ENCODE assay signal across 8 cellular contexts in the genomic region with DNA sequence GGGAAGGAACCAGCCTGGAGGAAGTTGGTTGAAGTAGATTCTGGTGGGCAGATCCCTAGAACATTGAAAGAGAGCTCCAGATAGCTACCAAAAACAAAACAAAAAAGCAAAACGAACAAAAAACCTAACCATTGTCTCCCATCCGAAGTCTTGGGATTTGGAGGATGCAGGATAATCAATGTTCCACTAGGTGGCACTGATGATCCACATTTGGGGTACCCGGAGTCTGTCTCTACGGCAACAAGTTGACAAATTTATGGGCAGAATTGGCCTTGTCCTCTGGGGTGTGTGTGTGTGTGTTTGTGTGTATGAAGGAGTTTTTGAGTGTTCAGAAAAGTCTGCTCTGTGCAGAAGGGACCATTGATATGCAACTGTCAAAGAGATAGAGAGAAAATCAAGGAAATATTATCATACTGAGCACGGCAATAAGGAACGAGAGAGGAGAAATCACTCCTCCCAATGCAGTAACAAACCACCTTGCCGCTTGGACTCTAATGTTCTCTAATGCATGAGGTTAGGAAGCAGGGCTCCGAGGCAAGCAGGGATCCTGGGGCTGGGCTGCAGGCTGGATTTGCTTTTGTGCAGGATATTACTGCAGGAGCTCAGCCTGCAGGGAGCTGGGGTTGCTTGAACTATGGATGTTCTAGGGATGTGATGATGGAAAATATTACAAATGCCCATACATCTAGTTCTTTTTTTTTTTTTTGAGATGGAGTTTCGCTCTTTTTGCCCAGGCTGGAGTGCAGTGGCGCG. TPM values are rescaled to one million over a fixed set of nuclear protein-coding genes. Genes with fewer than 3 reads are reported as not detected.
DNase-seq lines count a peak whose midpoint lies in the region; ATAC-seq and TF ChIP-seq lines count a peak whose summit lies in the region.

No MANE protein-coding gene starts in this region.

- no peaks in the 10 kb centered on the region for H3K9me3 ChIP-seq in AG04450 (ENCODE audit: control insufficient read depth, insufficient read depth, low read length)
- H3K9me3 ChIP-seq in fibroblast of lung (ENCODE audit: control insufficient read depth, insufficient read depth, low read depth, low read length) = no peaks in the 10 kb centered on the region
- H3K9me3 ChIP-seq in uterus = no peaks in the 10 kb centered on the region

- no peaks in the 10 kb centered on the region for H4K20me1 ChIP-seq in fibroblast of lung (ENCODE audit: control insufficient read depth, extremely low read depth, insufficient read depth, low read length)

- no peaks in the 10 kb centered on the region for H3K79me2 ChIP-seq in fibroblast of lung (ENCODE audit: control insufficient read depth, insufficient read depth, low read length)

- intact Hi-C loops in natural killer cell (cut with micrococcal nuclease) (no loop called here), uterus (cut with DNase I; ENCODE audit: low total_unique reads) (no loop called here)

- peak overlapping the region; percentile 62 for H3K4me2 ChIP-seq in fibroblast of lung (ENCODE audit: extremely low read depth, insufficient read depth, low read length)

- H3K4me3 Mint-ChIP-seq in activated CD8-positive, alpha-beta memory T cell treated with anti-CD3 and anti-CD28 coated beads, Interleukin-2, amount 10 ng/mL, durations not matched to agents 7 days and 5 days = no peak overlapping the region
- H3K4me3 Mint-ChIP-seq in natural killer cell = no peak overlapping the region

- peak; percentile 88 for TF ChIP-seq CTCF in AG04450 (IDR thresholded peaks at IDR 0.05; ENCODE audit: low read depth, low read length)
- TF ChIP-seq CTCF in GM12864 (IDR thresholded peaks at IDR 0.05; ENCODE audit: low read depth, low read length, missing control alignments) = peak; percentile 79
- peak; percentile 87 to 91 for TF ChIP-seq CTCF in fibroblast of lung (conservative IDR thresholded peaks at IDR 0.05 in 1 of 2, IDR thresholded peaks at IDR 0.05 in 1 of 2; ENCODE audit: low read depth in 1 of 2, low read length in 2 of 2)
- peak; percentile 89 for TF ChIP-seq CTCF in natural killer cell (IDR thresholded peaks at IDR 0.05)
- peak; percentile 80 to 88 (median 82) for TF ChIP-seq CTCF in uterus (IDR thresholded peaks at IDR 0.05)

- H3K4me1 ChIP-seq in fibroblast of lung (ENCODE audit: control insufficient read depth, extremely low read depth, insufficient read depth, low read length) (no peaks in the 10 kb centered on the region), uterus (no peaks in the 10 kb centered on the region)

- no peak for DNase-seq in AG04450 (ENCODE audit: low read depth, low spot score)
- peak; percentile 30 for DNase-seq in GM12864 (ENCODE audit: low read depth)
- peak; percentile 58 for DNase-seq in NCI-H460 (ENCODE audit: extremely low read depth, low read depth)
- DNase-seq in activated CD8-positive, alpha-beta memory T cell treated with anti-CD3 and anti-CD28 coated beads, Interleukin-2, amount 10 ng/mL, durations not matched to agents 7 days and 5 days = peak; percentile 63
- peak; percentile 48 to 71 for DNase-seq in fibroblast of lung (ENCODE audit: low read depth in 2 of 2)
- DNase-seq in natural killer cell = no peak
- DNase-seq in uterus = peak; percentile 31 to 53

- H3K27ac Mint-ChIP-seq in activated CD8-positive, alpha-beta memory T cell treated with anti-CD3 and anti-CD28 coated beads, Interleukin-2, amount 10 ng/mL, durations not matched to agents 7 days and 5 days = no peak overlapping the region
- H3K27ac Mint-ChIP-seq in natural killer cell = no peak overlapping the region

- H3K27ac ChIP-seq in AG04450 (ENCODE audit: low read depth, low read length) = no peak overlapping the region
- no peak overlapping the region for H3K27ac ChIP-seq in fibroblast of lung (ENCODE audit: insufficient read depth, low read length)
- no peak overlapping the region for H3K27ac ChIP-seq in uterus

- H3K4me3 ChIP-seq in AG04450 (ENCODE audit: low read depth, low read length) = no peak overlapping the region
- H3K4me3 ChIP-seq in GM12864 (ENCODE audit: low read depth, low read length) = no peak overlapping the region
- H3K4me3 ChIP-seq in fibroblast of lung (replicated peaks in 1 of 4; ENCODE audit: control extremely low read depth in 1 of 4, insufficient read depth in 1 of 4, low read depth in 3 of 4, low read length in 4 of 4) = no peak overlapping the region
- no peak overlapping the region for H3K4me3 ChIP-seq in uterus

- peaks cover 13% of the 10 kb centered on the region for H3K4me1 Mint-ChIP-seq in activated CD8-positive, alpha-beta memory T cell treated with anti-CD3 and anti-CD28 coated beads, Interleukin-2, amount 10 ng/mL, durations not matched to agents 7 days and 5 days
- peaks cover 5 to 6% of the 10 kb centered on the region in 2 donors for H3K4me1 Mint-ChIP-seq in natural killer cell

- TF ChIP-seq POLR2A in uterus (IDR thresholded peaks at IDR 0.05) = no peak

- ATAC-seq in HG03025 (IDR thresholded peaks at IDR 0.05; ENCODE audit: low FRiP score, unreplicated experiment) = peak; percentile 51
- peak; percentile 57 for ATAC-seq in activated CD8-positive, alpha-beta memory T cell treated with anti-CD3 and anti-CD28 coated beads, Interleukin-2, amount 10 ng/mL, durations not matched to agents 7 days and 5 days
- ATAC-seq in natural killer cell = peak; percentile 76 to 80 (median 80)

- CTCF ChIA-PET in AG04450 (lab: Charles Lee) = interaction anchor here (0.6 to 2.0 kb wide), 19 partner anchors 8 to 415 kb away, joined by 3 to 18 read pairs (median 5); no protein-coding TSS in a partner anchor
- CTCF ChIA-PET in activated CD8-positive, alpha-beta memory T cell treated with anti-CD3 and anti-CD28 coated beads, Interleukin-2, amount 10 ng/mL, durations not matched to agents 7 days and 5 days (lab: Charles Lee) = interaction anchor here (0.6 to 3.1 kb wide), 6 partner anchors 13 to 887 kb away, joined by 3 to 13 read pairs (median 4); no protein-coding TSS in a partner anchor

- H3K27me3 Mint-ChIP-seq in activated CD8-positive, alpha-beta memory T cell treated with anti-CD3 and anti-CD28 coated beads, Interleukin-2, amount 10 ng/mL, durations not matched to agents 7 days and 5 days = peaks cover 39% of the 10 kb centered on the region
- H3K27me3 Mint-ChIP-seq in natural killer cell (ENCODE audit: low read depth in 2 of 2) = peaks cover 12 to 29% of the 10 kb centered on the region in 2 donors

- POLR2A ChIA-PET in AG04450 (lab: Yijun Ruan, JAX) = no interaction called here

- H3K9me3 Mint-ChIP-seq in activated CD8-positive, alpha-beta memory T cell treated with anti-CD3 and anti-CD28 coated beads, Interleukin-2, amount 10 ng/mL, durations not matched to agents 7 days and 5 days (ENCODE audit: low read depth) = no peaks in the 10 kb centered on the region
- H3K9me3 Mint-ChIP-seq in natural killer cell = no peaks in the 10 kb centered on the region

- peaks cover 10% of the 10 kb centered on the region for H3K27me3 ChIP-seq in AG04450 (ENCODE audit: control insufficient read depth, insufficient read depth, low read length)
- no peaks in the 10 kb centered on the region for H3K27me3 ChIP-seq in fibroblast of lung (ENCODE audit: control insufficient read depth, insufficient read depth, low read length)
- no peaks in the 10 kb centered on the region for H3K27me3 ChIP-seq in uterus

- no peaks in the 10 kb centered on the region for H3K36me3 Mint-ChIP-seq in activated CD8-positive, alpha-beta memory T cell treated with anti-CD3 and anti-CD28 coated beads, Interleukin-2, amount 10 ng/mL, durations not matched to agents 7 days and 5 days
- H3K36me3 Mint-ChIP-seq in natural killer cell = no peaks in the 10 kb centered on the region

- H2AFZ ChIP-seq in fibroblast of lung (ENCODE audit: low read length) = no peak overlapping the region

- no peaks in the 10 kb centered on the region for H3K36me3 ChIP-seq in fibroblast of lung (ENCODE audit: control insufficient read depth, insufficient read depth, low read length)
- H3K36me3 ChIP-seq in uterus = no peaks in the 10 kb centered on the region

- no peak overlapping the region for H3K9ac ChIP-seq in fibroblast of lung (ENCODE audit: insufficient read depth, low read length)

RNA-seq across cellular contexts. Expression of gene KLHL25, which starts 59.8 kb away (rescaled TPM):
- polyA plus RNA-seq in AG04450 (2011; rRNA removed) = 2.9 and 3.5 TPM in 2 replicates
- 3.3 and 3.8 TPM in 2 replicates for polyA minus RNA-seq in AG04450 (2011; rRNA and poly(A)+ RNA removed)
- total RNA-seq in NCI-H460 (2014; rRNA removed; shearing (Covaris generic)) = 2.5 and 2.7 TPM in 2 replicates
- polyA plus RNA-seq in NCI-H460 (2014; cell fraction: nucleus; rRNA removed) = 7.7 and 8.6 TPM in 2 replicates
- 1 to 10 TPM; 4.3 to 4.5 TPM for total RNA-seq in activated CD8-positive, alpha-beta memory T cell treated with anti-CD3 and anti-CD28 coated beads, Interleukin-2, amount 10 ng/mL, durations not matched to agents 7 days and 5 days
- total RNA-seq in fibroblast of lung = 5.4 TPM in 2 replicates
- polyA plus RNA-seq in fibroblast of lung = 1.4 and 1.6 TPM in 2 replicates
- polyA plus RNA-seq in fibroblast of lung (2012) = 1.7 and 2.0 TPM in 2 replicates
- 6.0 and 9.6 TPM in 2 replicates for polyA minus RNA-seq in fibroblast of lung (ENCODE audit: low replicate concordance)
- 10 to 100 TPM in 2 of 3 donors, 1 to 10 TPM in 1; 6.5 to 16.2 (median 10.4) TPM for total RNA-seq in natural killer cell
- total RNA-seq in uterus = 10 to 100 TPM in 2 of 4 donors, 1 to 10 TPM in 2; 6.2 to 19.5 (median 11.9) TPM

Comparison
In these comparisons a context has a peak if more than half of its experiments do, and no peak if none do; other contexts are left out.
1. DNase-seq: peak in GM12864 (single experiment), NCI-H460 (single experiment), activated CD8-positive, alpha-beta memory T cell treated with anti-CD3 and anti-CD28 coated beads, Interleukin-2, amount 10 ng/mL, durations not matched to agents 7 days and 5 days (single experiment), fibroblast of lung (2 of 2) and uterus (2 of 2); none in AG04450 (single experiment) and natural killer cell (single experiment).
2. Peak in every context shown above with its lines, with median percentiles within 50 percentile points of each other: CTCF ChIP-seq and ATAC-seq.